ENCODE assay signal across 23 cellular contexts in the genomic region with DNA sequence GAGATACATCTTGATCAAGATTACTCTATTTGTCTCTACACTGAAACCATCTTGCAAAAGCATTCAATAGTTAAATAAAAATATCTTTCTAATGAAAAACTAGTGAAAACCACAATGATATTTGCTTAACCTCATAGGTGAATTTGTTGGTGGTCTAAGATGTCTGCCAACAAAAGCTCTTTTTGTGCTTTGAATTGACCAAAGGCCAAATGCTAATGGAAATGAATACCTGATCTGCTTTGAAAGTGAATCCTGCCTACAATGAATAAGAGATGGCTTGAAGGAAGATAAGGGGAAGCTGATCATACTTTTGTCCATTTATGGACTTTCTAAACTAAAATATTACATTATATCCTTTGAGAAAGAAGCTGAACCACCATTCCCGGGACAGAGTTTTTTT.
"Had no signal": no experiment of that assay in that cellular context is flagged by ENCODE, and none has a peak within 500 bp of the region (broad histone marks: within the 10 kb centered on the region; RNA-seq: fewer than 3 reads in every experiment).

No MANE protein-coding gene starts in this region.

- DNase-seq: activated CD4-positive, alpha-beta T cell treated with anti-CD3 and anti-CD28 coated beads for 1 hour; activated CD4-positive, alpha-beta T cell treated with anti-CD3 and anti-CD28 coated beads, Interleukin-2, amount 50 U/mL, for 1 hour; activated gamma-delta T cell treated with Interleukin-2 at 50 U/mL for 16 hours; activated T-cell treated with anti-CD3 and anti-CD28 coated beads, Interleukin-2, amount 50 U/mL, for 1 hour; aorta; cortex of kidney; endodermal cell; esophagus squamous epithelium; gastrocnemius medialis; hypothalamus; ovary; right cardiac atrium; stimulated activated CD4-positive, alpha-beta T cell treated with anti-CD3 and anti-CD28 coated beads, Interleukin-1b, Interleukin-23, amount 100 ng/mL, for 48 hours; stimulated activated naive CD8-positive, alpha-beta T cell treated with anti-CD3 and anti-CD28 coated beads, Interleukin-15, amount 100 ng/mL, for 72 hours; WERI-Rb-1 had no signal

- H3K36me3 Mint-ChIP-seq: activated naive CD4-positive, alpha-beta T cell treated with anti-CD3 and anti-CD28 coated beads, Interleukin-2, amount 50 U/mL, for 24 hours; memory B cell had no signal

- H3K27ac ChIP-seq: esophagus squamous epithelium, gastrocnemius medialis, neutrophil, ovary, prostate gland, skin epidermis, suprapubic skin, WERI-Rb-1 had no signal

- H3K36me3 ChIP-seq: esophagus squamous epithelium, gastrocnemius medialis, neutrophil, ovary, prostate gland, suprapubic skin, tibial nerve, WERI-Rb-1 had no signal

- ATAC-seq: gastrocnemius medialis; stimulated activated naive CD8-positive, alpha-beta T cell treated with anti-CD3 and anti-CD28 coated beads, Interleukin-15, amount 100 ng/mL, for 72 hours had no signal

- H3K27ac Mint-ChIP-seq: activated naive CD4-positive, alpha-beta T cell treated with anti-CD3 and anti-CD28 coated beads, Interleukin-2, amount 50 U/mL, for 24 hours; endodermal cell; memory B cell; nephron; stimulated activated naive CD8-positive, alpha-beta T cell treated with anti-CD3 and anti-CD28 coated beads, Interleukin-15, amount 100 ng/mL, for 72 hours had no signal

- H3K4me1 Mint-ChIP-seq: activated naive CD4-positive, alpha-beta T cell treated with anti-CD3 and anti-CD28 coated beads, Interleukin-2, amount 50 U/mL, for 24 hours; endodermal cell; memory B cell; nephron; stimulated activated naive CD8-positive, alpha-beta T cell treated with anti-CD3 and anti-CD28 coated beads, Interleukin-15, amount 100 ng/mL, for 72 hours had no signal

- H3K4me3 Mint-ChIP-seq: activated naive CD4-positive, alpha-beta T cell treated with anti-CD3 and anti-CD28 coated beads, Interleukin-2, amount 50 U/mL, for 24 hours; endodermal cell; memory B cell; nephron; stimulated activated naive CD8-positive, alpha-beta T cell treated with anti-CD3 and anti-CD28 coated beads, Interleukin-15, amount 100 ng/mL, for 72 hours had no signal

- H3K4me1 ChIP-seq: esophagus squamous epithelium, gastrocnemius medialis, prostate gland, suprapubic skin had no signal

- H3K9me3 Mint-ChIP-seq: activated naive CD4-positive, alpha-beta T cell treated with anti-CD3 and anti-CD28 coated beads, Interleukin-2, amount 50 U/mL, for 24 hours; endodermal cell; nephron had no signal

- H3K27me3 Mint-ChIP-seq: activated naive CD4-positive, alpha-beta T cell treated with anti-CD3 and anti-CD28 coated beads, Interleukin-2, amount 50 U/mL, for 24 hours; memory B cell; stimulated activated naive CD8-positive, alpha-beta T cell treated with anti-CD3 and anti-CD28 coated beads, Interleukin-15, amount 100 ng/mL, for 72 hours had no signal

- H3K4me3 ChIP-seq: esophagus squamous epithelium, gastrocnemius medialis, ovary, prostate gland, skin epidermis, suprapubic skin, tibial nerve had no signal

- H3K9me3 ChIP-seq: esophagus squamous epithelium, gastrocnemius medialis, neutrophil, ovary, prostate gland, suprapubic skin, tibial nerve had no signal

- H3K27me3 ChIP-seq: esophagus squamous epithelium, gastrocnemius medialis, neutrophil, ovary, suprapubic skin, tibial nerve had no signal
